Comparison of ENCODE assay signal across 23 cellular contexts in genomic region chr3:40989141-40990061, GRCh38.
DNase-seq lines count a peak whose midpoint lies in the region; ATAC-seq, FAIRE-seq and TF ChIP-seq lines count a peak whose summit lies in the region.
"Had no signal": no experiment of that assay in that cellular context is flagged by ENCODE, and none has a peak within 500 bp of the region (broad histone marks: within the 10 kb centered on the region; RNA-seq: fewer than 3 reads in every experiment).

No MANE protein-coding gene starts in this region.

- H3K4me3 ChIP-seq in HEK293 (ENCODE audit: low read depth, low read length) (no peak overlapping the region), WERI-Rb-1 (ENCODE audit: low read depth, low read length) (no peak overlapping the region), bronchial epithelial cell (ENCODE audit: low read depth, low read length) (no peak overlapping the region), osteoblast (ENCODE audit: insufficient read depth, low read length) (no peak overlapping the region)
- H3K4me3 ChIP-seq: GM23338, MG63, PC-9 had no signal

- no peaks in the 10 kb centered on the region for H3K36me3 ChIP-seq in HEK293 (ENCODE audit: control insufficient read depth in 2 of 2, insufficient read depth in 1 of 2, low read length in 2 of 2)
- H3K36me3 ChIP-seq in WERI-Rb-1 = no peaks in the 10 kb centered on the region
- no peaks in the 10 kb centered on the region for H3K36me3 ChIP-seq in bronchial epithelial cell (ENCODE audit: control insufficient read depth, insufficient read depth, low read length)
- H3K36me3 ChIP-seq in osteoblast (ENCODE audit: insufficient read depth, low read length) = no peaks in the 10 kb centered on the region
- H3K36me3 ChIP-seq: MG63 had no signal

- no peak for TF ChIP-seq CTCF in HEK293 (tag by site-specific recombination; IDR thresholded peaks at IDR 0.05)
- no peak for TF ChIP-seq CTCF in WERI-Rb-1 (IDR thresholded peaks at IDR 0.05; ENCODE audit: low read depth, low read length)
- no peak for TF ChIP-seq CTCF in bronchial epithelial cell (IDR thresholded peaks at IDR 0.05; ENCODE audit: insufficient read depth, low read length, severe bottlenecking)
- no peak for TF ChIP-seq CTCF in osteoblast (IDR thresholded peaks at IDR 0.05; ENCODE audit: extremely low read depth, low read depth, low read length)

- H3K9me3 ChIP-seq in HEK293 (ENCODE audit: control insufficient read depth, insufficient read depth, low read depth, low read length) (no peaks in the 10 kb centered on the region), WERI-Rb-1 (ENCODE audit: severe bottlenecking) (no peaks in the 10 kb centered on the region), osteoblast (ENCODE audit: low read depth, low read length) (no peaks in the 10 kb centered on the region)
- H3K9me3 ChIP-seq: MG63 had no signal

- CTCF ChIA-PET in HEK293 (lab: Yijun Ruan, JAX) = no interaction called here

- FAIRE-seq in bronchial epithelial cell (lab: Jason Lieb, UNC) = peak; percentile 72

- no peaks in the 10 kb centered on the region for H4K20me1 ChIP-seq in osteoblast (ENCODE audit: insufficient read depth, low read length)

- no peak for ATAC-seq in HG03354 (IDR thresholded peaks at IDR 0.05; ENCODE audit: poor library complexity, severe bottlenecking, unreplicated experiment)
- ATAC-seq in HG02571 (IDR thresholded peaks at IDR 0.05; ENCODE audit: unreplicated experiment) = no peak
- ATAC-seq in GM21381 (IDR thresholded peaks at IDR 0.05; ENCODE audit: unreplicated experiment) = no peak

- H3K4me1 ChIP-seq in HEK293 (ENCODE audit: control insufficient read depth, insufficient read depth, low read length) = no peaks in the 10 kb centered on the region
- H3K4me1 ChIP-seq in osteoblast (ENCODE audit: insufficient read depth, low read length) = peaks cover 3% of the 10 kb centered on the region

- H3K79me2 ChIP-seq in osteoblast (ENCODE audit: insufficient read depth, low read length) = no peaks in the 10 kb centered on the region

- no peak overlapping the region for H3K4me2 ChIP-seq in osteoblast (ENCODE audit: insufficient read depth, low read length)
- H3K4me2 ChIP-seq: GM23338, PC-9 had no signal

- peak; percentile 10 for DNase-seq in WERI-Rb-1
- DNase-seq in bronchial epithelial cell (ENCODE audit: low read depth) = no peak
- no peak for DNase-seq in osteoblast (ENCODE audit: insufficient read length, low spot score, missing footprints)
- no peak for DNase-seq in CD1c-positive myeloid dendritic cell (ENCODE audit: extremely low spot score)
- DNase-seq: AML-193; CD4-positive, CD25-positive, alpha-beta regulatory T cell; DMS79 treated with DMSO at 0.1 percent for 48 hours; GDM1; KBM-7; MG63; NCI-H1105; NCI-H1694 treated with DMSO at 0.1 percent for 48 hours; NCI-H2171; NCI-H446 treated with DMSO at 0.1 percent for 48 hours; NCI-H774; PC-9; Right ventricle myocardium superior had no signal

- H3K27me3 ChIP-seq in WERI-Rb-1 (ENCODE audit: insufficient read depth, low read depth, severe bottlenecking) = no peaks in the 10 kb centered on the region
- no peaks in the 10 kb centered on the region for H3K27me3 ChIP-seq in bronchial epithelial cell (ENCODE audit: control insufficient read depth, insufficient read depth, low read length)
- no peaks in the 10 kb centered on the region for H3K27me3 ChIP-seq in osteoblast (ENCODE audit: insufficient read depth, low read length)
- H3K27me3 ChIP-seq: MG63 had no signal

- peak overlapping the region; percentile 2 for H2AFZ ChIP-seq in osteoblast (ENCODE audit: low read length)
- H2AFZ ChIP-seq: GM23338, PC-9 had no signal

- H3K27ac ChIP-seq in HEK293 (ENCODE audit: extremely low read depth, low read depth, low read length) = no peak overlapping the region
- H3K27ac ChIP-seq in WERI-Rb-1 = no peak overlapping the region
- no peak overlapping the region for H3K27ac ChIP-seq in osteoblast (ENCODE audit: low read depth, low read length)
- H3K27ac ChIP-seq: HL-60, PC-9 had no signal

- POLR2A ChIA-PET in HEK293 (lab: Yijun Ruan, JAX) = no interaction called here

TF ChIP-seq in HEK293, 187 proteins besides CTCF, POLR2A, EP300 and RAD21:
- no peak for TF ChIP-seq GLI4 (tag by site-specific recombination; IDR thresholded peaks at IDR 0.05)
- TF ChIP-seq ZNF623 (tag by site-specific recombination; IDR thresholded peaks at IDR 0.05) = peak; percentile 65
TF ChIP-seq in HEK293: peak in this region for 1.
